In the genomic region with DNA sequence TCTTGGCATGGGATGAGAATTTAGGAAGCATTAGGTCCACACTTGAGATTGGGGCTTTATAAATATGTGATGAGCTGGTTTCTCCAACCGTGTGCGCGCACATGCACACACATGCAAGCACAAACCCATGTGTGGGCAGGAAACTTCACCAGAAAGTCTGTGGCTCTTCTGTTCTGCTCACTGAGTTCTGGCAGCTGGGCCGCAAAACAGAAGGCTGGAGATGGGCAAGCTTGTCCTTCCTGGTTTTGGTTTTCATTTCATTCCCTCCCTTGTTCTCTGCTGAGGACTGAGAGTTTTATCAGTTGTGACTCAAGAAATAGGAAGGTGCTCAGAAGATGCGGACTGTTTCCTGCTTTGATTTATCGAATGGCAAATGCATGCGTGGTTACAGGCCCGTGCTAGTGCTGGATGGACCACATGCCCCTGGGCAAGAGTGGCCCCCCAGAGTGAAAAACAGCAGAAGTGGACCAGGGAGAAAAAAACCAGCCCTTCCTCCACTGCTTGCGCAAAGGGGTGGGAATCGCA, we compare ENCODE assay signal across 8 cellular contexts. TPM values are rescaled to one million over a fixed set of nuclear protein-coding genes. Genes with fewer than 3 reads are reported as not detected.
A peak's percentile ranks its signal among the peaks of the same experiment; 100 is the strongest.
DNase-seq lines count a peak whose midpoint lies in the region; ATAC-seq, FAIRE-seq and TF ChIP-seq lines count a peak whose summit lies in the region.

No MANE protein-coding gene starts in this region.

- peaks cover 11 to 32% of the 10 kb centered on the region in 2 donors for H3K36me3 Mint-ChIP-seq in activated naive CD4-positive, alpha-beta T cell treated with anti-CD3 and anti-CD28 coated beads, Interleukin-2, amount 50 U/mL, for 72 hours

- H3K27ac ChIP-seq in liver (ENCODE audit: low read depth in 1 of 2, low read length in 2 of 2) (peak overlapping the region; percentile 28 to 34), HepG2 (ENCODE audit: extremely low read length, insufficient read depth, low read length) (no peak overlapping the region), SJCRH30 (no peak overlapping the region)

- H3K9me3 ChIP-seq in liver (ENCODE audit: control insufficient read depth in 4 of 4, low read length in 3 of 4) (no peaks in the 10 kb centered on the region), HepG2 (ENCODE audit: low read length) (no peaks in the 10 kb centered on the region), SJCRH30 (replicated peaks) (no peaks in the 10 kb centered on the region)

- intact Hi-C loops in HepG2 (cut with micrococcal nuclease; ENCODE audit: unreplicated experiment): no loop called here

- H3K4me3 ChIP-seq in liver (ENCODE audit: low read depth in 1 of 3, low read length in 3 of 3) (no peak overlapping the region), HepG2 (replicated peaks in 1 of 3; ENCODE audit: insufficient read depth in 1 of 3, low read depth in 2 of 3, low read length in 3 of 3) (no peak overlapping the region), SJCRH30 (no peak overlapping the region)

- H3K9ac ChIP-seq in liver (ENCODE audit: low read depth in 1 of 2, low read length in 2 of 2) (no peak overlapping the region), HepG2 (ENCODE audit: insufficient read depth, low read depth, low read length) (no peak overlapping the region)

- H3K27me3 ChIP-seq in liver (ENCODE audit: control insufficient read depth in 4 of 4, insufficient read depth in 4 of 4, low read length in 3 of 4) (no peaks in the 10 kb centered on the region), HepG2 (ENCODE audit: control insufficient read depth in 1 of 2, insufficient read depth in 2 of 2, low read length in 2 of 2) (no peaks in the 10 kb centered on the region), SJCRH30 (no peaks in the 10 kb centered on the region)

- BruUV-seq in HepG2 (replicated peaks; lab: Mats Ljungman, UMichigan): no TSS peak

- DNase-seq in HepG2 (ENCODE audit: low spot score) (no peak), medulla oblongata (ENCODE audit: extremely low spot score) (peak; percentile 60), GM13976 (ENCODE audit: low spot score) (no peak), amniotic stem cell (lab: John Stamatoyannopoulos, UW) (no peak), SJCRH30 (no peak)
- DNase-seq in activated naive CD4-positive, alpha-beta T cell treated with anti-CD3 and anti-CD28 coated beads, Interleukin-2, amount 50 U/mL, for 72 hours (ENCODE audit: low spot score in 2 of 2): no peak

- TF ChIP-seq POLR2A in HepG2 (IDR thresholded peaks at IDR 0.05; ENCODE audit: insufficient read depth in 1 of 2, low read depth in 2 of 2, low read length in 2 of 2): no peak

- ATAC-seq in HepG2: no peak
- ATAC-seq in HG03378 (IDR thresholded peaks at IDR 0.05; ENCODE audit: unreplicated experiment): peak; percentile 45
- peak; percentile 36 to 44 for ATAC-seq in activated naive CD4-positive, alpha-beta T cell treated with anti-CD3 and anti-CD28 coated beads, Interleukin-2, amount 50 U/mL, for 72 hours

- in situ Hi-C loops in HepG2 (cut with HindIII; ENCODE audit: extremely low pct_ligation_motif_present, low pct_unique_long_range_greater_than_20kb): no loop called here
- in situ Hi-C loops in GM13976 (cut with MboI; ENCODE audit: low sequenced_read_pairs, unreplicated experiment): no loop called here

- CTCF ChIA-PET in HepG2 (lab: Yijun Ruan, JAX; ENCODE audit: low intra/inter-chr PET ratio, low total read pairs): no interaction called here

- no peak for TF ChIP-seq CTCF in liver (IDR thresholded peaks at IDR 0.05; ENCODE audit: low read depth, low read length, missing input control)
- no peak for TF ChIP-seq CTCF in HepG2 (CRISPR knock-in tag; IDR thresholded peaks at IDR 0.05)
- no peak for TF ChIP-seq CTCF in GM13976 (IDR thresholded peaks at IDR 0.05; ENCODE audit: borderline replicate concordance, control extremely low read depth, extremely low read depth, insufficient read depth, missing control alignments)

- TF ChIP-seq EP300 in HepG2 (IDR thresholded peaks at IDR 0.05; ENCODE audit: low read depth in 2 of 2, low read length in 2 of 2) (no peak), HepG2 (CRISPR knock-in tag; IDR thresholded peaks at IDR 0.05; ENCODE audit: borderline replicate concordance) (no peak)

- no peaks in the 10 kb centered on the region for H4K20me1 ChIP-seq in HepG2 (ENCODE audit: insufficient read depth, low read length)

- H3K4me1 ChIP-seq in liver (ENCODE audit: control insufficient read depth in 4 of 4, insufficient read depth in 4 of 4, low read length in 3 of 4): peaks cover 10 to 47% (median 22%) of the 10 kb centered on the region in 4 donors
- H3K4me1 ChIP-seq in HepG2 (ENCODE audit: insufficient read depth, low read length): peaks cover 6% of the 10 kb centered on the region
- peaks cover 15% of the 10 kb centered on the region for H3K4me1 ChIP-seq in SJCRH30

- H3K4me2 ChIP-seq in HepG2 (ENCODE audit: low read depth, low read length): no peak overlapping the region

- H3K79me2 ChIP-seq in HepG2 (ENCODE audit: insufficient read depth, low read length): peaks cover 31% of the 10 kb centered on the region

- H3K36me3 ChIP-seq in liver (ENCODE audit: control insufficient read depth in 4 of 4, insufficient read depth in 3 of 4, low read depth in 1 of 4, low read length in 3 of 4) (peaks cover 0 to 2% (median 0%) of the 10 kb centered on the region in 4 donors), HepG2 (replicated peaks in 1 of 2; ENCODE audit: control insufficient read depth in 1 of 2, insufficient read depth in 2 of 2, low read length in 2 of 2) (no peaks in the 10 kb centered on the region), SJCRH30 (no peaks in the 10 kb centered on the region)

- no peaks in the 10 kb centered on the region for H3K9me3 Mint-ChIP-seq in activated naive CD4-positive, alpha-beta T cell treated with anti-CD3 and anti-CD28 coated beads, Interleukin-2, amount 50 U/mL, for 72 hours

- no peak for TF ChIP-seq RAD21 in liver (IDR thresholded peaks at IDR 0.05)
- no peak for TF ChIP-seq RAD21 in HepG2 (CRISPR knock-in tag; IDR thresholded peaks at IDR 0.05)

- H3K27ac Mint-ChIP-seq in activated naive CD4-positive, alpha-beta T cell treated with anti-CD3 and anti-CD28 coated beads, Interleukin-2, amount 50 U/mL, for 72 hours: peak overlapping the region; percentile 29 to 87

- no peak for FAIRE-seq in HepG2 (lab: Jason Lieb, UNC)

- no peak overlapping the region for H2AFZ ChIP-seq in HepG2 (ENCODE audit: low read length)

- 79% methylated on average over 10 of the region's 10 CpGs for WGBS in liver
- WGBS in HepG2 (ENCODE audit: low lambda C conversion rate): 97% methylated on average over 10 of the region's 10 CpGs

- POLR2A ChIA-PET in HepG2 (lab: Yijun Ruan, JAX): interaction anchor here (2.3 kb wide), 1 partner anchor 14 kb away, joined by 6 read pairs; a partner anchor contains a TSS

RNA-seq across cellular contexts. Expression of a gene that starts 14.1 kb away (rescaled TPM):
- total RNA-seq in liver: 1 to 10 TPM; 1.2 to 7.8 TPM
- polyA plus RNA-seq in liver: 1 to 10 TPM; 2.2 to 6.1 TPM
- total RNA-seq in HepG2 (2016; rRNA removed; fragmentation: Illumina TruSeq; extraction: Trizol): 1.2 and 2.6 TPM in 2 replicates
- total RNA-seq in HepG2 (2016; cell fraction: cytosol; rRNA removed; fragmentation: Illumina TruSeq; extraction: Trizol; ENCODE audit: low read depth): 2.1 and 2.5 TPM in 2 replicates
- total RNA-seq in HepG2 (2016; cell fraction: insoluble cytoplasmic fraction; rRNA removed; fragmentation: Illumina TruSeq; extraction: Trizol): 1.1 and 2.6 TPM in 2 replicates
- total RNA-seq in HepG2 (2016; cell fraction: membrane; rRNA removed; fragmentation: Illumina TruSeq; extraction: Trizol): 2.1 and 2.4 TPM in 2 replicates
- total RNA-seq in HepG2 (2016; cell fraction: nucleus; rRNA removed; fragmentation: Illumina TruSeq; extraction: Trizol): 3.1 and 3.3 TPM in 2 replicates
- 2.6 and 4.0 TPM in 2 replicates for polyA plus RNA-seq in HepG2 (2011; rRNA removed)
- polyA plus RNA-seq in HepG2 (2011; cell fraction: cytosol; rRNA removed): 1.8 and 2.4 TPM in 2 replicates
- 10.1 and 10.7 TPM in 2 replicates for polyA plus RNA-seq in HepG2 (2011; cell fraction: nucleus; rRNA removed)
- polyA plus RNA-seq in HepG2 (2012): 1.6 and 2.1 TPM in 2 replicates
- 1.6 and 2.0 TPM in 2 replicates for polyA plus RNA-seq in HepG2 (2016; cell fraction: cytosol; fragmentation: Illumina TruSeq; extraction: Trizol; ENCODE audit: low read depth)
- polyA plus RNA-seq in HepG2 (2016; cell fraction: insoluble cytoplasmic fraction; fragmentation: Illumina TruSeq; extraction: Trizol; ENCODE audit: low read depth): 1.3 and 1.9 TPM in 2 replicates
- 1.6 and 2.3 TPM in 2 replicates for polyA plus RNA-seq in HepG2 (2016; cell fraction: membrane; fragmentation: Illumina TruSeq; extraction: Trizol; ENCODE audit: low read depth)
- 10.6 and 10.8 TPM in 2 replicates for polyA plus RNA-seq in HepG2 (2016; cell fraction: nucleus; fragmentation: Illumina TruSeq; extraction: Trizol; ENCODE audit: insufficient read depth, low read depth)
- polyA minus RNA-seq in HepG2 (2011; rRNA and poly(A)+ RNA removed; ENCODE audit: low replicate concordance): 2.2 and 7.2 TPM in 2 replicates
- polyA minus RNA-seq in HepG2 (2011; cell fraction: cytosol; rRNA and poly(A)+ RNA removed): 0.40 and 0.44 TPM in 2 replicates
- polyA minus RNA-seq in HepG2 (2011; cell fraction: nucleus; rRNA and poly(A)+ RNA removed): 3.2 and 3.7 TPM in 2 replicates
- 10 to 100 TPM; 38.4 to 54.4 TPM for total RNA-seq in activated naive CD4-positive, alpha-beta T cell treated with anti-CD3 and anti-CD28 coated beads, Interleukin-2, amount 50 U/mL, for 72 hours
- 3.9 and 4.7 TPM in 2 replicates for total RNA-seq in SJCRH30 (2014; rRNA removed; shearing (Covaris generic))

RNA-seq across cellular contexts. Expression of a gene that starts 40.8 kb away (rescaled TPM):
- total RNA-seq in liver (not detected), HepG2 (2016; rRNA removed; fragmentation: Illumina TruSeq; extraction: Trizol) (not detected in 2 replicates)
- polyA plus RNA-seq in liver (not detected), HepG2 (2011; rRNA removed) (not detected in 2 replicates)
- total RNA-seq in HepG2 (2016; cell fraction: cytosol; rRNA removed; fragmentation: Illumina TruSeq; extraction: Trizol; ENCODE audit: low read depth): not detected in 2 replicates
- not detected in 2 replicates for total RNA-seq in HepG2 (2016; cell fraction: insoluble cytoplasmic fraction; rRNA removed; fragmentation: Illumina TruSeq; extraction: Trizol)
- not detected in 2 replicates for total RNA-seq in HepG2 (2016; cell fraction: membrane; rRNA removed; fragmentation: Illumina TruSeq; extraction: Trizol)
- not detected in 2 replicates for total RNA-seq in HepG2 (2016; cell fraction: nucleus; rRNA removed; fragmentation: Illumina TruSeq; extraction: Trizol)
- polyA plus RNA-seq in HepG2 (2011; cell fraction: cytosol; rRNA removed): not detected in 2 replicates
- not detected in 2 replicates for polyA plus RNA-seq in HepG2 (2011; cell fraction: nucleus; rRNA removed)
- polyA plus RNA-seq in HepG2 (2012): not detected in 2 replicates
- polyA plus RNA-seq in HepG2 (2016; cell fraction: cytosol; fragmentation: Illumina TruSeq; extraction: Trizol; ENCODE audit: low read depth): not detected in 2 replicates
- not detected in 2 replicates for polyA plus RNA-seq in HepG2 (2016; cell fraction: insoluble cytoplasmic fraction; fragmentation: Illumina TruSeq; extraction: Trizol; ENCODE audit: low read depth)
- polyA plus RNA-seq in HepG2 (2016; cell fraction: membrane; fragmentation: Illumina TruSeq; extraction: Trizol; ENCODE audit: low read depth): not detected in 2 replicates
- polyA plus RNA-seq in HepG2 (2016; cell fraction: nucleus; fragmentation: Illumina TruSeq; extraction: Trizol; ENCODE audit: insufficient read depth, low read depth): not detected in 2 replicates
- not detected in 2 replicates for polyA minus RNA-seq in HepG2 (2011; rRNA and poly(A)+ RNA removed; ENCODE audit: low replicate concordance)
- not detected in 2 replicates for polyA minus RNA-seq in HepG2 (2011; cell fraction: cytosol; rRNA and poly(A)+ RNA removed)
- not detected in 2 replicates for polyA minus RNA-seq in HepG2 (2011; cell fraction: nucleus; rRNA and poly(A)+ RNA removed)
- under 1 TPM; 0.37 to 0.50 TPM for total RNA-seq in activated naive CD4-positive, alpha-beta T cell treated with anti-CD3 and anti-CD28 coated beads, Interleukin-2, amount 50 U/mL, for 72 hours
- 0.08 TPM in 1 of 2 replicates, not detected in the other for total RNA-seq in SJCRH30 (2014; rRNA removed; shearing (Covaris generic))

Comparison
In these comparisons a context has a peak if more than half of its experiments do, and no peak if none do; other contexts are left out.
1. H3K27ac ChIP-seq: peak in liver (2 of 2); none in HepG2 (single experiment) and SJCRH30 (single experiment).